8 cellular contexts compared by ENCODE assay signal in genomic region chr1:3900150-3900968, GRCh38. TPM values are rescaled to one million over a fixed set of nuclear protein-coding genes. Genes with fewer than 3 reads are reported as not detected.
DNase-seq lines count a peak whose midpoint lies in the region; ATAC-seq, FAIRE-seq and TF ChIP-seq lines count a peak whose summit lies in the region.

Gene C1orf174 (minus strand): TSS chr1:3900272. CDS start chr1:3900186, 86 bp downstream.

- H3K4me3 ChIP-seq in left ventricle myocardium inferior: peak within 1 kb of the TSS; percentile 97

- peak; percentile 57; the same call in 1 of the 2 replicates for TF ChIP-seq POLR2A in GM12891 (IDR thresholded peaks at IDR 0.05; ENCODE audit: low read depth, low read length)

- H3K9me3 ChIP-seq in T-helper 17 cell (ENCODE audit: control insufficient read depth, low read length, poor library complexity, severe bottlenecking) (no peaks in the 10 kb centered on the region), left ventricle myocardium inferior (replicated peaks) (peaks cover 23% of the 10 kb centered on the region)

- ATAC-seq in HG02840 (IDR thresholded peaks at IDR 0.05; ENCODE audit: low FRiP score, unreplicated experiment) (peak; percentile 67), T-helper 17 cell (peak; percentile 84)

- H3K36me3 Mint-ChIP-seq in T-helper 17 cell (ENCODE audit: low read depth) (no peaks in the 10 kb centered on the region), progenitor cell of endocrine pancreas (ENCODE audit: insufficient read depth) (peaks cover 8% of the 10 kb centered on the region)

- TF ChIP-seq CTCF in left ventricle myocardium inferior (IDR thresholded peaks at IDR 0.05; ENCODE audit: borderline replicate concordance) (peak; percentile 19), progenitor cell of endocrine pancreas (IDR thresholded peaks at IDR 0.05; ENCODE audit: unreplicated experiment) (no peak)

- H3K9me3 Mint-ChIP-seq in progenitor cell of endocrine pancreas (ENCODE audit: low read depth): peaks cover 4% of the 10 kb centered on the region

- peaks cover under 1% of the 10 kb centered on the region for H3K36me3 ChIP-seq in left ventricle myocardium inferior

- FAIRE-seq in GM12891 (lab: Jason Lieb, UNC): no peak

- intact Hi-C loops in left ventricle myocardium inferior (cut with micrococcal nuclease): no loop called here

- H3K4me3 Mint-ChIP-seq in T-helper 17 cell: peak within 1 kb of the TSS; percentile 95
- peak within 1 kb of the TSS; percentile 86 for H3K4me3 Mint-ChIP-seq in progenitor cell of endocrine pancreas (ENCODE audit: low read depth)

- H3K4me1 ChIP-seq in left ventricle myocardium inferior: peaks cover 19% of the 10 kb centered on the region

- peak within 1 kb of the TSS; percentile 100 for H3K27ac ChIP-seq in left ventricle myocardium inferior (replicated peaks)

- peak; percentile 86 for DNase-seq in GM12891 (ENCODE audit: insufficient read length, low spot score)
- DNase-seq in NCI-H146 treated with DMSO at 0.1 percent for 48 hours (lab: John Stamatoyannopoulos, UW; ENCODE audit: unreplicated experiment): peak; percentile 88
- peak; percentile 85 to 93 (median 88) for DNase-seq in T-helper 17 cell
- peak; percentile 88 to 100 (median 98) for DNase-seq in amygdala (lab: John Stamatoyannopoulos, UW)
- peak; percentile 95 for DNase-seq in left ventricle myocardium inferior
- DNase-seq in progenitor cell of endocrine pancreas (ENCODE audit: low spot score, unreplicated experiment): peak; percentile 80
- peak; percentile 97 for DNase-seq in ureter (ENCODE audit: low spot score)

- H3K27me3 Mint-ChIP-seq in T-helper 17 cell: no peaks in the 10 kb centered on the region
- no peaks in the 10 kb centered on the region for H3K27me3 Mint-ChIP-seq in progenitor cell of endocrine pancreas

- H3K27ac Mint-ChIP-seq in T-helper 17 cell: peak within 1 kb of the TSS; percentile 90
- H3K27ac Mint-ChIP-seq in progenitor cell of endocrine pancreas: peak within 1 kb of the TSS; percentile 100

- no peaks in the 10 kb centered on the region for H3K27me3 ChIP-seq in left ventricle myocardium inferior (ENCODE audit: low read depth)

- H3K4me1 Mint-ChIP-seq in T-helper 17 cell: peaks cover 26% of the 10 kb centered on the region
- peaks cover 5% of the 10 kb centered on the region for H3K4me1 Mint-ChIP-seq in progenitor cell of endocrine pancreas (ENCODE audit: low read depth)

TF ChIP-seq in GM12891, 5 proteins besides CTCF, POLR2A, EP300 and RAD21:
- TF ChIP-seq POLR2AphosphoS5 (IDR thresholded peaks at IDR 0.05; ENCODE audit: low read depth, low read length) (peak; percentile 44; the same call in 1 of the 2 replicates), TAF1 (IDR thresholded peaks at IDR 0.05; ENCODE audit: low read depth, low read length) (peak; percentile 61), SPI1 (IDR thresholded peaks at IDR 0.05; ENCODE audit: low read depth, low read length) (no peak)
TF ChIP-seq in GM12891: peak in this region for 2.

RNA-seq across cellular contexts. Expression of gene C1orf174, which starts in this region (rescaled TPM):
- 17.1 TPM for polyA plus RNA-seq in GM12891 (2012; ENCODE audit: low read depth, missing spikeins)
- 10 to 100 TPM; 13.5 to 16.4 TPM for total RNA-seq in T-helper 17 cell
- 11.7 TPM for total RNA-seq in left ventricle myocardium inferior
- 25.3 and 26.9 TPM in 2 replicates for total RNA-seq in progenitor cell of endocrine pancreas
- total RNA-seq in ureter: 23.2 TPM

Comparison
In these comparisons a context has a peak if more than half of its experiments do, and no peak if none do; other contexts are left out.
1. Peak in every context shown above with its lines: DNase-seq, ATAC-seq, H3K4me3 ChIP-seq and H3K27ac ChIP-seq.